Comparison of ENCODE assay signal across 15 cellular contexts in genomic region chr9:72540348-72540873, GRCh38. TPM values are rescaled to one million over a fixed set of nuclear protein-coding genes. Genes with fewer than 3 reads are reported as not detected.
A peak's percentile ranks its signal among the peaks of the same experiment; 100 is the strongest.
DNase-seq lines count a peak whose midpoint lies in the region; ATAC-seq and TF ChIP-seq lines count a peak whose summit lies in the region.
"Had no signal": no experiment of that assay in that cellular context is flagged by ENCODE, and none has a peak within 500 bp of the region (broad histone marks: within the 10 kb centered on the region; RNA-seq: fewer than 3 reads in every experiment).

No MANE protein-coding gene starts in this region.

- TF ChIP-seq CTCF in prostate gland (IDR thresholded peaks at IDR 0.05) (no peak), heart left ventricle (IDR thresholded peaks at IDR 0.05) (no peak)

- intact Hi-C loops in prostate gland (cut with DNase I), result no loop called here
- intact Hi-C loops in heart left ventricle (cut with DNase I), result no loop called here

- H3K27me3 ChIP-seq in prostate gland (replicated peaks; ENCODE audit: insufficient read depth), result no peaks in the 10 kb centered on the region
- no peaks in the 10 kb centered on the region for H3K27me3 ChIP-seq in heart left ventricle

- H3K27ac ChIP-seq in prostate gland (peak overlapping the region; percentile 59 to 70), heart left ventricle (no peak overlapping the region)
- H3K27ac ChIP-seq: KMS-11 had no signal

- H3K9me3 ChIP-seq in prostate gland, result no peaks in the 10 kb centered on the region
- peaks cover 0 to 7% (median 0%) of the 10 kb centered on the region in 12 donors for H3K9me3 ChIP-seq in heart left ventricle

- no peak for ATAC-seq in GM19395 (IDR thresholded peaks at IDR 0.05; ENCODE audit: unreplicated experiment)
- no peak for ATAC-seq in heart left ventricle
- no peak for ATAC-seq in HG03095 (IDR thresholded peaks at IDR 0.05; ENCODE audit: unreplicated experiment)

- H3K36me3 ChIP-seq in prostate gland (no peaks in the 10 kb centered on the region), heart left ventricle (no peaks in the 10 kb centered on the region)

- H3K4me1 ChIP-seq in prostate gland (replicated peaks), result no peaks in the 10 kb centered on the region
- H3K4me1 ChIP-seq in heart left ventricle, result no peaks in the 10 kb centered on the region

- TF ChIP-seq POLR2A in prostate gland (IDR thresholded peaks at IDR 0.05), result no peak
- no peak for TF ChIP-seq POLR2A in heart left ventricle (IDR thresholded peaks at IDR 0.05)

- peak; percentile 41 for DNase-seq in ELR (ENCODE audit: low read depth)
- DNase-seq in SW480 (ENCODE audit: low spot score), result peak; percentile 93
- peak; percentile 80 for DNase-seq in fibroblast of gingiva (ENCODE audit: low read depth)
- DNase-seq in prostate gland (ENCODE audit: low spot score), result peak; percentile 81
- DNase-seq in heart left ventricle, result no peak
- DNase-seq in DMS79 treated with DMSO at 0.1 percent for 48 hours (lab: John Stamatoyannopoulos, UW), result no peak
- DNase-seq: activated naive CD4-positive, alpha-beta T cell treated with Interleukin-2 at 50 U/mL for 16 hours; effector CD4-positive, alpha-beta T cell; immature natural killer cell; nucleus accumbens; Right ventricle myocardium superior; stimulated activated CD4-positive, alpha-beta T cell treated with anti-CD3 and anti-CD28 coated beads, Interleukin-4, amount 100 ng/mL, for 1 hour had no signal

- H3K4me3 ChIP-seq in prostate gland (no peak overlapping the region), heart left ventricle (no peak overlapping the region)

- WGBS in prostate gland, result 27% methylated on average over 6 of the region's 6 CpGs
- WGBS in heart left ventricle, 4 donors, result 59 to 80% (median 64%) methylated on average over 6 of the region's 6 CpGs

RNA-seq across cellular contexts. Expression of gene TMC1, which starts 19.0 kb away (rescaled TPM):
- total RNA-seq in prostate gland (1 to 10 TPM; 3.0 to 5.3 TPM), heart left ventricle (under 1 TPM in 6 of 9 donors, not detected in 3; 0.07 to 0.75 (median 0.33) TPM)
- not detected for polyA plus RNA-seq in heart left ventricle
- total RNA-seq: Right ventricle myocardium superior had no signal
- polyA plus RNA-seq: immature natural killer cell had no signal

Comparison
In these comparisons a context has a peak if more than half of its experiments do, and no peak if none do; other contexts are left out.
1. DNase-seq: peak in ELR (single experiment), SW480 (single experiment), fibroblast of gingiva (single experiment) and prostate gland (single experiment); none in heart left ventricle (0 of 5) and DMS79 treated with DMSO at 0.1 percent for 48 hours (single experiment).
2. H3K27ac ChIP-seq: peak in prostate gland (2 of 2); none in heart left ventricle (0 of 12).